Comparison of ENCODE assay signal across 8 cellular contexts in the genomic region with DNA sequence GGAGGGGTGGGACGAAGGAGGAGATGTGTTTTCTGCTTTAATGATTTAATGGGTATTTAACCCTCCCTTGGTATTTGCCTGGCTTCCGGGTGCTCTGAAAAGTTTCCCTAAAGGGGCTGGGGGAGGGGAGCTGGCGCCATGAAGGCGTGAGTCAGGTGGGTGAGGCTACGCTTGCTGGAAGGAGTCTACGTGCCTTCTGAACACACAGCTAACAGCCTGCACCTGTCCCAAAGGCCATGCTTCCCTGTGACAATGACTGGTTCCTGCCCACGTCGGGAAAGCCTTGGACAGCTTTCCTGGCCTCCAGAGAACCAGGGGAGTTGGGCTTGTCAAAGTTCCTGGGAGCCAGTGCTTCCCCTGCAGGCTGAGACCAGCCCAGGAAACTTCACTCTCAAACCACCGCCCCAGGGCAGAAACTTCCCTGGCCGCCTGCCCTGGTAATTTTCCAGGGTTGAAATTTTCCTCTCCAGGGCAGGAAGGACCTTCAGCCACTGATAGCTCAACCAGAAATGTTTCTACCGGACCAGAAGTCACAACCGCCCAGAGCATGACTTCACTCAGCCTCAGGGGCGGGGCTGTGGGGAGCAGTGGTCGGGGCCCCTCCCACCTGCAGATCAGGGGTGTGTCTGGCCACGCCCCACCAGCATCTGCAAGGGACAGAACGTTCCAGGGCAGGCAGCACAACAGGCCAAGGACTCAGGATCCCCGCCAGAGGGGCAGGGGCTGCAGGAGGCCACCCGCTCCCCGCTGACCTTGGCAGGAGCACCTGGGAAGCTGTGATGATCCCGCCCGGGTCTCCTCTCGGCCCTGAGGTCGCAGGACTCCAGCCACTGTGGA. TPM values are rescaled to one million over a fixed set of nuclear protein-coding genes. Genes with fewer than 3 reads are reported as not detected.
A peak's percentile ranks its signal among the peaks of the same experiment; 100 is the strongest.
DNase-seq lines count a peak whose midpoint lies in the region; ATAC-seq and TF ChIP-seq lines count a peak whose summit lies in the region.

No MANE protein-coding gene starts in this region.

- no peaks in the 10 kb centered on the region for H3K36me3 Mint-ChIP-seq in activated CD4-positive, alpha-beta memory T cell treated with anti-CD3 and anti-CD28 coated beads for 36 hours
- H3K36me3 Mint-ChIP-seq in mesothelial cell of epicardium, result no peaks in the 10 kb centered on the region

- no peak for TF ChIP-seq CTCF in A673 (conservative IDR thresholded peaks at IDR 0.05; ENCODE audit: low read depth, low read length)
- no peak for TF ChIP-seq CTCF in mesothelial cell of epicardium (IDR thresholded peaks at IDR 0.05; ENCODE audit: unreplicated experiment)

- BruUV-seq in A673 (replicated peaks; lab: Mats Ljungman, UMichigan), result TSS peak; percentile 89

- POLR2A ChIA-PET in A673 (lab: Charles Lee; ENCODE audit: low non-redundant PET), result no interaction called here
- POLR2A ChIA-PET in activated CD4-positive, alpha-beta memory T cell treated with anti-CD3 and anti-CD28 coated beads for 36 hours (lab: Charles Lee), result interaction anchor here (2.6 kb wide), 1 partner anchor 18 kb away, joined by 14 read pairs; a partner anchor contains a TSS

- H3K4me3 Mint-ChIP-seq in activated CD4-positive, alpha-beta memory T cell treated with anti-CD3 and anti-CD28 coated beads for 36 hours, result peak overlapping the region; percentile 61
- H3K4me3 Mint-ChIP-seq in mesothelial cell of epicardium, result peak overlapping the region; percentile 36

- ATAC-seq in GM18519 (IDR thresholded peaks at IDR 0.05; ENCODE audit: low FRiP score, unreplicated experiment), result peak; percentile 70
- peak; percentile 72 for ATAC-seq in HG02973 (IDR thresholded peaks at IDR 0.05; ENCODE audit: unreplicated experiment)

- intact Hi-C loops in A673 (cut with micrococcal nuclease; ENCODE audit: unreplicated experiment), result no loop called here
- intact Hi-C loops in activated CD4-positive, alpha-beta memory T cell treated with anti-CD3 and anti-CD28 coated beads for 36 hours (cut with micrococcal nuclease), result loop anchor here (2.0 kb wide), 2 partner anchors 19 to 171 kb away; a partner anchor contains a TSS

- H3K4me1 Mint-ChIP-seq in activated CD4-positive, alpha-beta memory T cell treated with anti-CD3 and anti-CD28 coated beads for 36 hours (ENCODE audit: low read depth), result peaks cover 21% of the 10 kb centered on the region
- H3K4me1 Mint-ChIP-seq in mesothelial cell of epicardium, result peaks cover 35% of the 10 kb centered on the region

- no peaks in the 10 kb centered on the region for H3K27me3 Mint-ChIP-seq in activated CD4-positive, alpha-beta memory T cell treated with anti-CD3 and anti-CD28 coated beads for 36 hours
- no peaks in the 10 kb centered on the region for H3K27me3 Mint-ChIP-seq in mesothelial cell of epicardium (ENCODE audit: low read depth)

- no peaks in the 10 kb centered on the region for H3K9me3 Mint-ChIP-seq in activated CD4-positive, alpha-beta memory T cell treated with anti-CD3 and anti-CD28 coated beads for 36 hours
- no peaks in the 10 kb centered on the region for H3K9me3 Mint-ChIP-seq in mesothelial cell of epicardium

- peak overlapping the region; percentile 68 for H3K27ac ChIP-seq in A673 (ENCODE audit: low read depth, low read length, poor library complexity, severe bottlenecking)

- peak; percentile 92 for DNase-seq in A673 (ENCODE audit: low spot score)
- DNase-seq in NCI-H526 treated with DMSO at 0.1 percent for 48 hours (lab: John Stamatoyannopoulos, UW), result peak; percentile 67
- DNase-seq in activated CD4-positive, alpha-beta memory T cell treated with anti-CD3 and anti-CD28 coated beads for 36 hours, result peak; percentile 94
- DNase-seq in effector CD4-positive, alpha-beta T cell, result peak; percentile 66
- peak; percentile 71 to 84 for DNase-seq in mesothelial cell of epicardium (ENCODE audit: low spot score in 2 of 2, unreplicated experiment in 2 of 2)
- peak; percentile 64 to 75 for DNase-seq in stimulated activated CD8-positive, alpha-beta memory T cell treated with anti-CD3 and anti-CD28 coated beads, Interleukin-4, amount 100 ng/mL, for 4 hours (ENCODE audit: low read depth in 2 of 2, low spot score in 1 of 2)

- H3K36me3 ChIP-seq in A673 (ENCODE audit: insufficient read depth, low read length, poor library complexity, severe bottlenecking), result no peaks in the 10 kb centered on the region

- no peaks in the 10 kb centered on the region for H3K9me3 ChIP-seq in A673 (ENCODE audit: low read depth, low read length, poor library complexity, severe bottlenecking)

- peak overlapping the region; percentile 92 for H3K27ac Mint-ChIP-seq in activated CD4-positive, alpha-beta memory T cell treated with anti-CD3 and anti-CD28 coated beads for 36 hours
- H3K27ac Mint-ChIP-seq in mesothelial cell of epicardium, result peak overlapping the region; percentile 98

- H3K4me3 ChIP-seq in A673 (ENCODE audit: low read depth, low read length, poor library complexity, severe bottlenecking), result no peak overlapping the region

- H3K27me3 ChIP-seq in A673 (replicated peaks; ENCODE audit: insufficient read depth, low read depth, low read length, poor library complexity), result no peaks in the 10 kb centered on the region

- CTCF ChIA-PET in A673 (lab: Charles Lee), result no interaction called here
- CTCF ChIA-PET in activated CD4-positive, alpha-beta memory T cell treated with anti-CD3 and anti-CD28 coated beads for 36 hours (lab: Charles Lee), result interaction anchor here (0.7 to 2.0 kb wide), 4 partner anchors 122 to 173 kb away, joined by 3 to 7 read pairs (median 5); a partner anchor contains a TSS

- H3K4me1 ChIP-seq in A673 (ENCODE audit: insufficient read depth, low read length, poor library complexity, severe bottlenecking), result peaks cover 32% of the 10 kb centered on the region

RNA-seq across cellular contexts. Expression of a gene that starts 18.6 kb away (rescaled TPM):
- 44.5 and 48.8 TPM in 2 replicates for total RNA-seq in A673 (2021)
- total RNA-seq in activated CD4-positive, alpha-beta memory T cell treated with anti-CD3 and anti-CD28 coated beads for 36 hours, result 10 to 100 TPM; 29.6 to 30.7 TPM
- 3.7 to 4.5 TPM (median 4.3 TPM) in 3 replicates for total RNA-seq in mesothelial cell of epicardium
